ENCODE assay signal across 8 cellular contexts in genomic region chr12:54411398-54412241, GRCh38. TPM values are rescaled to one million over a fixed set of nuclear protein-coding genes. Genes with fewer than 3 reads are reported as not detected.
DNase-seq lines count a peak whose midpoint lies in the region; ATAC-seq and TF ChIP-seq lines count a peak whose summit lies in the region.

No MANE protein-coding gene starts in this region.

- no peak overlapping the region for H3K4me3 ChIP-seq in RWPE2 (ENCODE audit: severe bottlenecking)

- H3K27me3 ChIP-seq in RWPE2 (ENCODE audit: insufficient read depth, poor library complexity, severe bottlenecking) = no peaks in the 10 kb centered on the region

- H3K9me3 ChIP-seq in RWPE2 (ENCODE audit: severe bottlenecking) = no peaks in the 10 kb centered on the region

- peaks cover 96% of the 10 kb centered on the region for H3K36me3 ChIP-seq in RWPE2 (ENCODE audit: low read depth)

- DNase-seq in Daoy (ENCODE audit: low read depth) (peak; percentile 94), RWPE2 (ENCODE audit: low spot score) (peak; percentile 91), amniotic stem cell (lab: John Stamatoyannopoulos, UW) (peak; percentile 95), iPS-NIHi7 (ENCODE audit: extremely low spot score) (peak; percentile 72), cortex of kidney (lab: John Stamatoyannopoulos, UW) (no peak)
- peak in 2 of 3 experiments; percentile 29 to 64 for DNase-seq in stimulated activated CD4-positive, alpha-beta T cell treated with anti-CD3 and anti-CD28 coated beads, TNF-alpha, amount 100 ng/mL, for 24 hours (ENCODE audit: low read depth in 3 of 3)

- peak overlapping the region; percentile 92 for H3K27ac ChIP-seq in RWPE2 (ENCODE audit: poor library complexity, severe bottlenecking)

- no peak for TF ChIP-seq CTCF in RWPE2 (IDR thresholded peaks at IDR 0.05; ENCODE audit: poor library complexity, severe bottlenecking)

- ATAC-seq in RWPE2 (ENCODE audit: low read depth) (peak; percentile 88), GM21360 (IDR thresholded peaks at IDR 0.05; ENCODE audit: unreplicated experiment) (no peak), GM21367 (IDR thresholded peaks at IDR 0.05; ENCODE audit: unreplicated experiment) (no peak)

- peaks cover 54% of the 10 kb centered on the region for H3K4me1 ChIP-seq in RWPE2 (ENCODE audit: insufficient read depth, poor library complexity, severe bottlenecking)

RNA-seq across cellular contexts. Expression of gene ITGA5, which starts 7.4 kb away (rescaled TPM):
- total RNA-seq in Daoy (2014; rRNA removed; shearing (Covaris generic)) = 91.0 and 107 TPM in 2 replicates

RNA-seq across cellular contexts. Expression of gene ZNF385A, which starts 27.1 kb away (rescaled TPM):
- 0.34 TPM in 1 of 2 replicates, not detected in the other for total RNA-seq in Daoy (2014; rRNA removed; shearing (Covaris generic))

RNA-seq across cellular contexts. Expression of gene GPR84, which starts 47.3 kb away (rescaled TPM):
- not detected in 2 replicates for total RNA-seq in Daoy (2014; rRNA removed; shearing (Covaris generic))
